ENCODE assay signal across 17 cellular contexts in genomic region chr9:133706651-133707050, GRCh38. TPM values are rescaled to one million over a fixed set of nuclear protein-coding genes. Genes with fewer than 3 reads are reported as not detected.
DNase-seq lines count a peak whose midpoint lies in the region; ATAC-seq and TF ChIP-seq lines count a peak whose summit lies in the region.
"Had no signal": no experiment of that assay in that cellular context is flagged by ENCODE, and none has a peak within 500 bp of the region (broad histone marks: within the 10 kb centered on the region; RNA-seq: fewer than 3 reads in every experiment).

No MANE protein-coding gene starts in this region.

- no peaks in the 10 kb centered on the region for H3K79me1 ChIP-seq in mesenchymal stem cell (replicated peaks; ENCODE audit: low read length, poor library complexity, severe bottlenecking)

- H3K4ac ChIP-seq in mesenchymal stem cell (ENCODE audit: low read depth in 1 of 2, low read length in 2 of 2): no peak overlapping the region

- H3K4me3 ChIP-seq in brain microvascular endothelial cell (ENCODE audit: low read depth, low read length) (no peak overlapping the region), mesenchymal stem cell (ENCODE audit: insufficient read depth in 1 of 2, low read depth in 1 of 2, low read length in 2 of 2) (peak overlapping the region in 1 of 2 experiments; percentile 45), tibial nerve (no peak overlapping the region)
- H3K4me3 ChIP-seq: body of pancreas had no signal

- no peak overlapping the region for H2BK5ac ChIP-seq in mesenchymal stem cell (ENCODE audit: low read depth, low read length, poor library complexity, severe bottlenecking)

- H3K14ac ChIP-seq in mesenchymal stem cell (ENCODE audit: low read length in 2 of 2): no peak overlapping the region

- no peak overlapping the region for H2AK5ac ChIP-seq in mesenchymal stem cell (ENCODE audit: low read length, severe bottlenecking)

- no peak overlapping the region for H4K91ac ChIP-seq in mesenchymal stem cell (ENCODE audit: low read length)

- peaks cover 22% of the 10 kb centered on the region for H3K4me1 ChIP-seq in mesenchymal stem cell (ENCODE audit: control insufficient read depth, insufficient read depth, low read depth, low read length)
- H3K4me1 ChIP-seq in tibial nerve: peaks cover 0 to 40% (median 14%) of the 10 kb centered on the region in 4 donors
- H3K4me1 ChIP-seq: body of pancreas had no signal

- no peak overlapping the region for H3K23ac ChIP-seq in mesenchymal stem cell (ENCODE audit: low read length in 2 of 2)

- ATAC-seq in GM18511 (IDR thresholded peaks at IDR 0.05; ENCODE audit: unreplicated experiment) (no peak), GM21423 (IDR thresholded peaks at IDR 0.05; ENCODE audit: unreplicated experiment) (no peak)
- ATAC-seq: body of pancreas; HCT116; stimulated activated naive CD8-positive, alpha-beta T cell treated with anti-CD3 and anti-CD28 coated beads, Interleukin-15, amount 100 ng/mL, for 72 hours had no signal

- no peak for TF ChIP-seq EP300 in tibial nerve (IDR thresholded peaks at IDR 0.05)

- no peaks in the 10 kb centered on the region for H3K27me3 ChIP-seq in brain microvascular endothelial cell (replicated peaks)
- H3K27me3 ChIP-seq in mesenchymal stem cell (ENCODE audit: control insufficient read depth in 1 of 2, insufficient read depth in 1 of 2, low read length in 2 of 2): peaks cover 14 to 20% of the 10 kb centered on the region in 2 experiments
- H3K27me3 ChIP-seq in tibial nerve: peaks cover 0 to 11% of the 10 kb centered on the region in 2 donors
- H3K27me3 ChIP-seq: body of pancreas had no signal

- H3K36me3 ChIP-seq in brain microvascular endothelial cell (replicated peaks) (no peaks in the 10 kb centered on the region), mesenchymal stem cell (ENCODE audit: control insufficient read depth in 1 of 2, insufficient read depth in 2 of 2, low read depth in 1 of 2, low read length in 2 of 2) (peaks cover 0 to 5% of the 10 kb centered on the region in 2 experiments), tibial nerve (peaks cover 0 to 3% (median 0%) of the 10 kb centered on the region in 3 donors)

- TF ChIP-seq POLR2A in tibial nerve (IDR thresholded peaks at IDR 0.05): no peak

- no peak overlapping the region for H3K4me2 ChIP-seq in mesenchymal stem cell (ENCODE audit: low read length, poor library complexity, severe bottlenecking)

- H3K9me3 ChIP-seq in mesenchymal stem cell (ENCODE audit: control insufficient read depth, low read length): no peaks in the 10 kb centered on the region
- no peaks in the 10 kb centered on the region for H3K9me3 ChIP-seq in tibial nerve
- H3K9me3 ChIP-seq: body of pancreas had no signal

- peak overlapping the region; percentile 12 for H4K8ac ChIP-seq in mesenchymal stem cell (ENCODE audit: low read length)

- no peaks in the 10 kb centered on the region for H3K36me3 Mint-ChIP-seq in activated naive CD4-positive, alpha-beta T cell treated with anti-CD3 and anti-CD28 coated beads for 36 hours (ENCODE audit: low read depth)

- in situ Hi-C loops in brain microvascular endothelial cell (cut with HindIII; ENCODE audit: low pct_ligation_motif_present, low sequenced_read_pairs): no loop called here

- H3K9me3 Mint-ChIP-seq in activated naive CD4-positive, alpha-beta T cell treated with anti-CD3 and anti-CD28 coated beads for 36 hours: peaks cover 2% of the 10 kb centered on the region
- H3K9me3 Mint-ChIP-seq: dendritic cell treated with granulocyte-macrophage colony-stimulating factor and Interleukin-4, amounts not matched to agents 40 ng/mL and 50 ng/mL, for 4 days; stimulated activated naive CD8-positive, alpha-beta T cell treated with anti-CD3 and anti-CD28 coated beads, Interleukin-15, amount 100 ng/mL, for 72 hours had no signal

- H3K4me1 Mint-ChIP-seq in activated naive CD4-positive, alpha-beta T cell treated with anti-CD3 and anti-CD28 coated beads for 36 hours (ENCODE audit: low read depth): peaks cover 33% of the 10 kb centered on the region

- H3K27ac ChIP-seq in brain microvascular endothelial cell: peak overlapping the region; percentile 46
- no peak overlapping the region for H3K27ac ChIP-seq in mesenchymal stem cell (ENCODE audit: low read length, poor library complexity, severe bottlenecking)
- H3K27ac ChIP-seq in tibial nerve: peak overlapping the region in 3 of 4 donors; percentile 40 to 78 (median 74)

- H3K4me3 Mint-ChIP-seq in activated naive CD4-positive, alpha-beta T cell treated with anti-CD3 and anti-CD28 coated beads for 36 hours: no peak overlapping the region
- H3K4me3 Mint-ChIP-seq: dendritic cell treated with granulocyte-macrophage colony-stimulating factor and Interleukin-4, amounts not matched to agents 40 ng/mL and 50 ng/mL, for 4 days; stimulated activated naive CD8-positive, alpha-beta T cell treated with anti-CD3 and anti-CD28 coated beads, Interleukin-15, amount 100 ng/mL, for 72 hours had no signal

- TF ChIP-seq CTCF in brain microvascular endothelial cell (IDR thresholded peaks at IDR 0.05; ENCODE audit: low read depth, low read length, missing control alignments): no peak
- TF ChIP-seq CTCF in tibial nerve (IDR thresholded peaks at IDR 0.05): no peak

- H3K9ac ChIP-seq in mesenchymal stem cell (ENCODE audit: low read length): no peak overlapping the region

- 81% methylated on average over 9 of the region's 9 CpGs for WGBS in mesenchymal stem cell
- WGBS in tibial nerve, 2 donors: 43 to 47% methylated on average over 9 of the region's 9 CpGs

- intact Hi-C loops in activated naive CD4-positive, alpha-beta T cell treated with anti-CD3 and anti-CD28 coated beads for 36 hours (cut with micrococcal nuclease): loop anchor here (10.0 kb wide), 2 partner anchors 122 to 688 kb away; no protein-coding TSS in a partner anchor

- no peak overlapping the region for H2BK15ac ChIP-seq in mesenchymal stem cell (ENCODE audit: low read depth, poor library complexity, severe bottlenecking)

- H2BK120ac ChIP-seq in mesenchymal stem cell (ENCODE audit: low read depth, low read length): no peak overlapping the region

- DNase-seq in activated naive CD4-positive, alpha-beta T cell treated with anti-CD3 and anti-CD28 coated beads for 36 hours: peak; percentile 2
- DNase-seq in activated naive CD4-positive, alpha-beta T cell (lab: John Stamatoyannopoulos, UW): no peak
- DNase-seq in brain microvascular endothelial cell (no peak), mesenchymal stem cell (no peak), tibial nerve (ENCODE audit: low spot score in 2 of 2) (no peak), putamen (ENCODE audit: low spot score) (no peak)
- DNase-seq: activated CD4-positive, CD25-positive, alpha-beta regulatory T cell; activated gamma-delta T cell; DMS79 treated with DMSO at 0.1 percent for 48 hours; NCI-H146; NK-92 treated with Interleukin-12 subunit alpha and Interleukin-12 subunit beta, amount 100 ng/mL, for 24 hours; stimulated activated naive CD8-positive, alpha-beta T cell treated with anti-CD3 and anti-CD28 coated beads, Interleukin-15, amount 100 ng/mL, for 72 hours had no signal

- H3K27ac Mint-ChIP-seq in activated naive CD4-positive, alpha-beta T cell treated with anti-CD3 and anti-CD28 coated beads for 36 hours: no peak overlapping the region
- H3K27ac Mint-ChIP-seq: dendritic cell treated with granulocyte-macrophage colony-stimulating factor and Interleukin-4, amounts not matched to agents 40 ng/mL and 50 ng/mL, for 4 days; stimulated activated naive CD8-positive, alpha-beta T cell treated with anti-CD3 and anti-CD28 coated beads, Interleukin-15, amount 100 ng/mL, for 72 hours had no signal

- peak overlapping the region in 1 of 2 experiments; percentile 35 for H3K18ac ChIP-seq in mesenchymal stem cell (ENCODE audit: low read depth in 1 of 2, low read length in 2 of 2)

- peak overlapping the region in 1 of 2 experiments; percentile 61 for H2BK12ac ChIP-seq in mesenchymal stem cell (ENCODE audit: low read length in 2 of 2)

- H2AFZ ChIP-seq in mesenchymal stem cell (ENCODE audit: low read depth, low read length): no peak overlapping the region

- H3K27me3 Mint-ChIP-seq in activated naive CD4-positive, alpha-beta T cell treated with anti-CD3 and anti-CD28 coated beads for 36 hours (ENCODE audit: low read depth): no peaks in the 10 kb centered on the region
- H3K27me3 Mint-ChIP-seq: stimulated activated naive CD8-positive, alpha-beta T cell treated with anti-CD3 and anti-CD28 coated beads, Interleukin-15, amount 100 ng/mL, for 72 hours had no signal

- CTCF ChIA-PET in activated naive CD4-positive, alpha-beta T cell treated with anti-CD3 and anti-CD28 coated beads for 36 hours (lab: Charles Lee): interaction anchor here (1.3 to 1.5 kb wide), 2 partner anchors 23 to 36 kb away, joined by 4 to 5 read pairs; no protein-coding TSS in a partner anchor

RNA-seq across cellular contexts. Expression of gene SARDH, which starts 31.5 kb away (rescaled TPM):
- total RNA-seq in activated naive CD4-positive, alpha-beta T cell treated with anti-CD3 and anti-CD28 coated beads for 36 hours: 1 to 10 TPM; 7.7 TPM
- polyA plus RNA-seq in mesenchymal stem cell (2013, experiment 1 of 2): 6.4 TPM
- 6.1 TPM for polyA plus RNA-seq in mesenchymal stem cell (2013, experiment 2 of 2)
- total RNA-seq in tibial nerve: 10 to 100 TPM in 1 of 4 donors, 1 to 10 TPM in 3; 2.9 to 16.4 (median 5.9) TPM
